8 cellular contexts compared by ENCODE assay signal in genomic region chr10:119105899-119106298, GRCh38. TPM values are rescaled to one million over a fixed set of nuclear protein-coding genes. Genes with fewer than 3 reads are reported as not detected.
DNase-seq lines count a peak whose midpoint lies in the region; ATAC-seq and TF ChIP-seq lines count a peak whose summit lies in the region.
"Not testable (repeated sequence)": the region's sequence is repeated elsewhere in the genome, so short reads cannot be mapped to it uniquely, and the experiment has no call there.

No MANE protein-coding gene starts in this region.

- H3K4me1 Mint-ChIP-seq in activated CD4-positive, alpha-beta T cell treated with anti-CD3 and anti-CD28 coated beads for 36 hours; type B pancreatic cell (ENCODE audit: unreplicated experiment): not testable (repeated sequence)
- H3K4me1 Mint-ChIP-seq in activated T-helper 1 cell treated with anti-CD3 and anti-CD28 coated beads, Interleukin-12 subunit alpha, Interleukin-12 subunit beta, Interleukin-2, Interleukin-4 antibody, amounts not matched to agents 30 ng/mL and 10 ng/mL and 1 ng/mL, durations not matched to agents 14 hours and 24 hours and 36 hours (ENCODE audit: low read depth), result peaks cover 14% of the 10 kb centered on the region
- H3K4me1 Mint-ChIP-seq in dendritic cell treated with granulocyte-macrophage colony-stimulating factor and Interleukin-4, amounts not matched to agents 40 ng/mL and 50 ng/mL, for 4 days (ENCODE audit: low read depth), result peaks cover 29% of the 10 kb centered on the region
- H3K4me1 Mint-ChIP-seq in nephron progenitor cell, result peaks cover 29% of the 10 kb centered on the region

- intact Hi-C loops in PC-3 (cut with micrococcal nuclease), result loop anchor here (2.0 kb wide), 1 partner anchor 25 kb away; the partner anchor contains the start of gene EIF3A
- intact Hi-C loops in activated CD4-positive, alpha-beta T cell treated with anti-CD3 and anti-CD28 coated beads for 36 hours (cut with DNase I, micrococcal nuclease), result loop anchor here (2.0 to 10.0 kb wide), 3 partner anchors 59 to 761 kb away; partner anchors contain the start of genes FAM204A (in 1 of the 2), INPP5F (in 1 of the 2) and SFXN4 (in 1 of the 2)
- intact Hi-C loops in activated T-helper 1 cell treated with anti-CD3 and anti-CD28 coated beads, Interleukin-12 subunit alpha, Interleukin-12 subunit beta, Interleukin-2, Interleukin-4 antibody, amounts not matched to agents 30 ng/mL and 10 ng/mL and 1 ng/mL, durations not matched to agents 14 hours and 24 hours and 36 hours (cut with micrococcal nuclease), result not testable (repeated sequence)
- intact Hi-C loops in dendritic cell treated with granulocyte-macrophage colony-stimulating factor and Interleukin-4, amounts not matched to agents 40 ng/mL and 50 ng/mL, for 4 days (cut with micrococcal nuclease), result loop anchor here (2.0 kb wide), 1 partner anchor 59 kb away; the partner anchor contains the start of gene SFXN4

- not testable (repeated sequence) for H3K27me3 Mint-ChIP-seq in activated CD4-positive, alpha-beta T cell treated with anti-CD3 and anti-CD28 coated beads for 36 hours; activated T-helper 1 cell treated with anti-CD3 and anti-CD28 coated beads, Interleukin-12 subunit alpha, Interleukin-12 subunit beta, Interleukin-2, Interleukin-4 antibody, amounts not matched to agents 30 ng/mL and 10 ng/mL and 1 ng/mL, durations not matched to agents 14 hours and 24 hours and 36 hours (ENCODE audit: insufficient read depth); dendritic cell treated with granulocyte-macrophage colony-stimulating factor and Interleukin-4, amounts not matched to agents 40 ng/mL and 50 ng/mL, for 4 days; nephron progenitor cell (ENCODE audit: low read depth, poor library complexity); type B pancreatic cell

- not testable (repeated sequence) for H3K9me3 ChIP-seq in BLaER1 treated with 17β-estradiol and CSF1 and Interleukin-3, amounts not matched to agents 10 nM and 100 nM (replicated peaks in 1 of 11); PC-3 (ENCODE audit: low read length)

- not testable (repeated sequence) for H3F3A ChIP-seq in PC-3 (ENCODE audit: low read length, unreplicated experiment)

- CTCF ChIA-PET in PC-3 (lab: Charles Lee), result not testable (repeated sequence)
- CTCF ChIA-PET in activated CD4-positive, alpha-beta T cell treated with anti-CD3 and anti-CD28 coated beads for 36 hours (lab: Charles Lee), result interaction anchor here (1.1 kb wide), 1 partner anchor 28 kb away, joined by 3 read pairs; no protein-coding TSS in a partner anchor

- H2AFZ ChIP-seq in PC-3 (ENCODE audit: low read length), result not testable (repeated sequence)

- peak overlapping the region in 5 of 10 experiments; percentile 73 to 90 (median 82); a peak in 4 of 20 replicates for H3K4me3 ChIP-seq in BLaER1 treated with 17β-estradiol and CSF1 and Interleukin-3, amounts not matched to agents 10 nM and 100 nM
- not testable (repeated sequence) for H3K4me3 ChIP-seq in HL-60 (replicated peaks; ENCODE audit: insufficient read depth, low read length); PC-3 (ENCODE audit: low read length)

- peaks cover 29 to 45% (median 35%) of the 10 kb centered on the region in 11 experiments for H3K36me3 ChIP-seq in BLaER1 treated with 17β-estradiol and CSF1 and Interleukin-3, amounts not matched to agents 10 nM and 100 nM
- H3K36me3 ChIP-seq in PC-3 (ENCODE audit: low read depth, low read length), result not testable (repeated sequence)

- POLR2A ChIA-PET in PC-3 (lab: Charles Lee; ENCODE audit: unreplicated experiment); activated CD4-positive, alpha-beta T cell treated with anti-CD3 and anti-CD28 coated beads for 36 hours (lab: Charles Lee): not testable (repeated sequence)

- not testable (repeated sequence) for H3K9me2 ChIP-seq in PC-3 (replicated peaks; ENCODE audit: low read length)

- peak overlapping the region; percentile 10 for H3K4me3 Mint-ChIP-seq in activated CD4-positive, alpha-beta T cell treated with anti-CD3 and anti-CD28 coated beads for 36 hours
- peak overlapping the region; percentile 87 for H3K4me3 Mint-ChIP-seq in activated T-helper 1 cell treated with anti-CD3 and anti-CD28 coated beads, Interleukin-12 subunit alpha, Interleukin-12 subunit beta, Interleukin-2, Interleukin-4 antibody, amounts not matched to agents 30 ng/mL and 10 ng/mL and 1 ng/mL, durations not matched to agents 14 hours and 24 hours and 36 hours
- not testable (repeated sequence) for H3K4me3 Mint-ChIP-seq in dendritic cell treated with granulocyte-macrophage colony-stimulating factor and Interleukin-4, amounts not matched to agents 40 ng/mL and 50 ng/mL, for 4 days
- H3K4me3 Mint-ChIP-seq in nephron progenitor cell, result peak overlapping the region; percentile 88
- H3K4me3 Mint-ChIP-seq in type B pancreatic cell, result peak overlapping the region; percentile 20

- not testable (repeated sequence) for H3K36me3 Mint-ChIP-seq in activated CD4-positive, alpha-beta T cell treated with anti-CD3 and anti-CD28 coated beads for 36 hours (ENCODE audit: low read depth); type B pancreatic cell
- peaks cover 12% of the 10 kb centered on the region for H3K36me3 Mint-ChIP-seq in activated T-helper 1 cell treated with anti-CD3 and anti-CD28 coated beads, Interleukin-12 subunit alpha, Interleukin-12 subunit beta, Interleukin-2, Interleukin-4 antibody, amounts not matched to agents 30 ng/mL and 10 ng/mL and 1 ng/mL, durations not matched to agents 14 hours and 24 hours and 36 hours (ENCODE audit: low read depth)
- peaks cover 28% of the 10 kb centered on the region for H3K36me3 Mint-ChIP-seq in dendritic cell treated with granulocyte-macrophage colony-stimulating factor and Interleukin-4, amounts not matched to agents 40 ng/mL and 50 ng/mL, for 4 days (ENCODE audit: low read depth)
- H3K36me3 Mint-ChIP-seq in nephron progenitor cell (ENCODE audit: low read depth), result peaks cover 28% of the 10 kb centered on the region

- not testable (repeated sequence) for H3K27ac ChIP-seq in BLaER1 treated with 17β-estradiol and CSF1 and Interleukin-3, amounts not matched to agents 10 nM and 100 nM; PC-3 (ENCODE audit: low read length)
- peak overlapping the region; percentile 61 for H3K27ac ChIP-seq in HL-60 (replicated peaks)

- H3K4me1 ChIP-seq in BLaER1 treated with 17β-estradiol and CSF1 and Interleukin-3, amounts not matched to agents 10 nM and 100 nM, result peaks cover 19 to 42% (median 29%) of the 10 kb centered on the region in 10 experiments
- H3K4me1 ChIP-seq in PC-3 (ENCODE audit: insufficient read depth, low read length), result not testable (repeated sequence)

- peaks cover 19% of the 10 kb centered on the region for H3K79me2 ChIP-seq in PC-3 (ENCODE audit: low read length)

- TF ChIP-seq CTCF in HL-60 (IDR thresholded peaks at IDR 0.05; ENCODE audit: insufficient read depth, low read length); PC-3 (conservative IDR thresholded peaks at IDR 0.05; ENCODE audit: low read depth, low read length); nephron progenitor cell (IDR thresholded peaks at IDR 0.05); type B pancreatic cell (conservative IDR thresholded peaks at IDR 0.05): not testable (repeated sequence)

- H3K27ac Mint-ChIP-seq in activated CD4-positive, alpha-beta T cell treated with anti-CD3 and anti-CD28 coated beads for 36 hours; activated T-helper 1 cell treated with anti-CD3 and anti-CD28 coated beads, Interleukin-12 subunit alpha, Interleukin-12 subunit beta, Interleukin-2, Interleukin-4 antibody, amounts not matched to agents 30 ng/mL and 10 ng/mL and 1 ng/mL, durations not matched to agents 14 hours and 24 hours and 36 hours; nephron progenitor cell; type B pancreatic cell: not testable (repeated sequence)
- peak overlapping the region; percentile 27 for H3K27ac Mint-ChIP-seq in dendritic cell treated with granulocyte-macrophage colony-stimulating factor and Interleukin-4, amounts not matched to agents 40 ng/mL and 50 ng/mL, for 4 days

- peak overlapping the region in 5 of 11 experiments; percentile 81 to 90 (median 88); a peak in 8 of 22 replicates for H3K9ac ChIP-seq in BLaER1 treated with 17β-estradiol and CSF1 and Interleukin-3, amounts not matched to agents 10 nM and 100 nM
- not testable (repeated sequence) for H3K9ac ChIP-seq in PC-3 (ENCODE audit: low read length)

- H3K27me3 ChIP-seq in BLaER1 treated with 17β-estradiol and CSF1 and Interleukin-3, amounts not matched to agents 10 nM and 100 nM; HL-60 (ENCODE audit: insufficient read depth, poor library complexity, severe bottlenecking); PC-3 (ENCODE audit: low read length): not testable (repeated sequence)

- BruUV-seq in PC-3 (replicated peaks; lab: Mats Ljungman, UMichigan), result not testable (repeated sequence)

- not testable (repeated sequence) for H3K9me3 Mint-ChIP-seq in activated CD4-positive, alpha-beta T cell treated with anti-CD3 and anti-CD28 coated beads for 36 hours (ENCODE audit: low read depth); activated T-helper 1 cell treated with anti-CD3 and anti-CD28 coated beads, Interleukin-12 subunit alpha, Interleukin-12 subunit beta, Interleukin-2, Interleukin-4 antibody, amounts not matched to agents 30 ng/mL and 10 ng/mL and 1 ng/mL, durations not matched to agents 14 hours and 24 hours and 36 hours; dendritic cell treated with granulocyte-macrophage colony-stimulating factor and Interleukin-4, amounts not matched to agents 40 ng/mL and 50 ng/mL, for 4 days; nephron progenitor cell; type B pancreatic cell

- DNase-seq in HL-60 (ENCODE audit: low read depth in 1 of 2, low spot score in 1 of 2), result peak in 1 of 2 experiments; percentile 15
- DNase-seq in PC-3; activated CD4-positive, alpha-beta T cell treated with anti-CD3 and anti-CD28 coated beads for 36 hours; activated T-helper 1 cell treated with anti-CD3 and anti-CD28 coated beads, Interleukin-12 subunit alpha, Interleukin-12 subunit beta, Interleukin-2, Interleukin-4 antibody, amounts not matched to agents 30 ng/mL and 10 ng/mL and 1 ng/mL, durations not matched to agents 14 hours and 24 hours and 36 hours (ENCODE audit: low spot score); nephron progenitor cell; type B pancreatic cell (ENCODE audit: extremely low spot score, unreplicated experiment): not testable (repeated sequence)

- not testable (repeated sequence) for ATAC-seq in PC-3; activated CD4-positive, alpha-beta T cell treated with anti-CD3 and anti-CD28 coated beads for 36 hours

- H4K20me1 ChIP-seq in BLaER1 treated with 17β-estradiol and CSF1 and Interleukin-3, amounts not matched to agents 10 nM and 100 nM, result peaks cover 0 to 24% (median 5%) of the 10 kb centered on the region in 11 experiments; a peak in 7 of 22 replicates
- H4K20me1 ChIP-seq in PC-3 (ENCODE audit: low read length), result not testable (repeated sequence)

- H3K4me2 ChIP-seq in BLaER1 treated with 17β-estradiol and CSF1 and Interleukin-3, amounts not matched to agents 10 nM and 100 nM, result peak overlapping the region; percentile 84 to 99 (median 96)
- H3K4me2 ChIP-seq in PC-3 (ENCODE audit: low read length), result 0 out of 2 replicates have a peak overlapping the region, but pooled peaks have one; percentile 99

RNA-seq across cellular contexts. Expression of gene DENND10, which starts 2.0 kb away (rescaled TPM):
- total RNA-seq in PC-3 (2014; rRNA removed) (28.2 and 28.9 TPM in 2 replicates), type B pancreatic cell (ENCODE audit: low replicate concordance) (39.4 and 42.7 TPM in 2 replicates)
- 10 to 100 TPM; 20.5 to 21.9 TPM for total RNA-seq in activated CD4-positive, alpha-beta T cell treated with anti-CD3 and anti-CD28 coated beads for 36 hours
- total RNA-seq in activated T-helper 1 cell treated with anti-CD3 and anti-CD28 coated beads, Interleukin-12 subunit alpha, Interleukin-12 subunit beta, Interleukin-2, Interleukin-4 antibody, amounts not matched to agents 30 ng/mL and 10 ng/mL and 1 ng/mL, durations not matched to agents 14 hours and 24 hours and 36 hours, result 20.1 and 25.4 TPM in 2 replicates

RNA-seq across cellular contexts. Expression of gene EIF3A, which starts 25.3 kb away (rescaled TPM):
- total RNA-seq in PC-3 (2014; rRNA removed) (46.0 and 56.3 TPM in 2 replicates), type B pancreatic cell (ENCODE audit: low replicate concordance) (132 and 141 TPM in 2 replicates)
- 100 to 1,000 TPM; 132 to 150 TPM for total RNA-seq in activated CD4-positive, alpha-beta T cell treated with anti-CD3 and anti-CD28 coated beads for 36 hours
- total RNA-seq in activated T-helper 1 cell treated with anti-CD3 and anti-CD28 coated beads, Interleukin-12 subunit alpha, Interleukin-12 subunit beta, Interleukin-2, Interleukin-4 antibody, amounts not matched to agents 30 ng/mL and 10 ng/mL and 1 ng/mL, durations not matched to agents 14 hours and 24 hours and 36 hours, result 181 and 183 TPM in 2 replicates

RNA-seq across cellular contexts. Expression of gene SFXN4, which starts 59.6 kb away (rescaled TPM):
- 23.6 and 32.8 TPM in 2 replicates for total RNA-seq in PC-3 (2014; rRNA removed)
- total RNA-seq in activated CD4-positive, alpha-beta T cell treated with anti-CD3 and anti-CD28 coated beads for 36 hours, result 10 to 100 TPM; 38.7 to 44.7 TPM
- 58.2 and 58.7 TPM in 2 replicates for total RNA-seq in activated T-helper 1 cell treated with anti-CD3 and anti-CD28 coated beads, Interleukin-12 subunit alpha, Interleukin-12 subunit beta, Interleukin-2, Interleukin-4 antibody, amounts not matched to agents 30 ng/mL and 10 ng/mL and 1 ng/mL, durations not matched to agents 14 hours and 24 hours and 36 hours
- total RNA-seq in type B pancreatic cell (ENCODE audit: low replicate concordance), result 26.8 and 40.8 TPM in 2 replicates
